Comparison of ENCODE assay signal across 28 cellular contexts in genomic region chr11:121797496-121797895, GRCh38.
"Had no signal": no experiment of that assay in that cellular context is flagged by ENCODE, and none has a peak within 500 bp of the region (broad histone marks: within the 10 kb centered on the region; RNA-seq: fewer than 3 reads in every experiment).

No MANE protein-coding gene starts in this region.

- DNase-seq: effector CD8-positive, alpha-beta T cell; endodermal cell; foreskin keratinocyte; heart left ventricle; kidney; mesenchymal stem cell; midbrain; naive thymus-derived CD4-positive, alpha-beta T cell; nephron progenitor cell; stimulated activated CD4-positive, alpha-beta T cell treated with anti-CD3 and anti-CD28 coated beads, Interleukin-2, amount 100 ng/mL, for 24 hours; stimulated activated CD4-positive, alpha-beta T cell treated with anti-CD3 and anti-CD28 coated beads, Interleukin-4, amount 100 ng/mL, for 24 hours; stimulated activated naive CD4-positive, alpha-beta T cell treated with Interleukin-2 at 50 U/mL for 16 hours; stomach; thyroid gland; trophoblast cell had no signal

- H3K79me2 ChIP-seq: hepatocyte, parathyroid adenoma had no signal

- ATAC-seq: esophagus mucosa; foreskin keratinocyte; gastroesophageal sphincter; heart left ventricle; left lobe of liver; naive thymus-derived CD4-positive, alpha-beta T cell; sciatic nerve; stimulated activated effector memory CD8-positive, alpha-beta T cell treated with anti-CD3 and anti-CD28 coated beads, Interleukin-12 subunit alpha, Interleukin-12 subunit beta, amount 100 ng/mL, for 72 hours had no signal

- H3K4me1 ChIP-seq: foreskin keratinocyte, parathyroid adenoma, prostate gland had no signal

- H3K27me3 ChIP-seq: foreskin keratinocyte, gastroesophageal sphincter, heart left ventricle, hepatocyte, neutrophil, right atrium auricular region, stomach, thyroid gland, vagina had no signal

- H3K9me3 ChIP-seq: neutrophil, prostate gland, thyroid gland, vagina had no signal

- H3K36me3 ChIP-seq: gastroesophageal sphincter, heart left ventricle, neutrophil, prostate gland, right atrium auricular region, stomach, thyroid gland, vagina had no signal

- H3K4me2 ChIP-seq: hepatocyte had no signal

- H3K9ac ChIP-seq: parathyroid adenoma had no signal

- FAIRE-seq: colon, kidney had no signal

- H2AFZ ChIP-seq: hepatocyte, parathyroid adenoma had no signal

- H3K4me3 ChIP-seq: gastroesophageal sphincter, heart left ventricle, hepatocyte, prostate gland, right atrium auricular region, stomach, thyroid gland, vagina had no signal

- H3K27ac ChIP-seq: epithelial cell of prostate, foreskin keratinocyte, gastroesophageal sphincter, heart left ventricle, hepatocyte, neutrophil, parathyroid adenoma, prostate gland, right atrium auricular region, stomach, thyroid gland, vagina had no signal
